Comparison of ENCODE assay signal across 15 cellular contexts in genomic region chr5:14672508-14673394, GRCh38. TPM values are rescaled to one million over a fixed set of nuclear protein-coding genes. Genes with fewer than 3 reads are reported as not detected.
DNase-seq lines count a peak whose midpoint lies in the region; ATAC-seq lines count a peak whose summit lies in the region.
"Had no signal": no experiment of that assay in that cellular context is flagged by ENCODE, and none has a peak within 500 bp of the region (broad histone marks: within the 10 kb centered on the region; RNA-seq: fewer than 3 reads in every experiment).

No MANE protein-coding gene starts in this region.

- DNase-seq in AG20443 (ENCODE audit: low spot score) (peak; percentile 31), ELR (ENCODE audit: low read depth) (peak; percentile 46), right cardiac atrium (no peak), NCI-H1048 (lab: John Stamatoyannopoulos, UW) (no peak), retina (no peak), Ammon's horn (ENCODE audit: low spot score) (no peak)
- no peak for DNase-seq in activated CD4-positive, alpha-beta memory T cell treated with anti-CD3 and anti-CD28 coated beads for 36 hours
- DNase-seq: DMS53; NCI-H526; nucleus accumbens; stimulated activated CD4-positive, alpha-beta T cell treated with anti-CD3 and anti-CD28 coated beads, Interleukin-4, amount 100 ng/mL, for 24 hours; T-helper 9 cell had no signal

- peak; percentile 12 to 24 for ATAC-seq in right cardiac atrium
- no peak for ATAC-seq in HG02938 (IDR thresholded peaks at IDR 0.05; ENCODE audit: unreplicated experiment)

- WGBS in right cardiac atrium: 75% methylated on average over 9 of the region's 9 CpGs

- peaks cover 18% of the 10 kb centered on the region for H3K4me1 ChIP-seq in right cardiac atrium (ENCODE audit: control insufficient read depth, insufficient read depth, low read length)

- peaks cover 89% of the 10 kb centered on the region for H3K4me1 Mint-ChIP-seq in activated CD4-positive, alpha-beta memory T cell treated with anti-CD3 and anti-CD28 coated beads for 36 hours (ENCODE audit: low read depth)

- POLR2A ChIA-PET in activated CD4-positive, alpha-beta memory T cell treated with anti-CD3 and anti-CD28 coated beads for 36 hours (lab: Charles Lee): interaction anchor here (0.6 kb wide), 2 partner anchors 29 to 285 kb away, joined by 3 to 5 read pairs; no protein-coding TSS in a partner anchor

- CTCF ChIA-PET in activated CD4-positive, alpha-beta memory T cell treated with anti-CD3 and anti-CD28 coated beads for 36 hours (lab: Charles Lee): interaction anchor here (0.8 to 6.9 kb wide), 4 partner anchors 13 to 54 kb away, joined by 3 to 37 read pairs (median 6); no protein-coding TSS in a partner anchor

- peak overlapping the region; percentile 81 for H3K27ac Mint-ChIP-seq in activated CD4-positive, alpha-beta memory T cell treated with anti-CD3 and anti-CD28 coated beads for 36 hours

- no peaks in the 10 kb centered on the region for H3K27me3 Mint-ChIP-seq in activated CD4-positive, alpha-beta memory T cell treated with anti-CD3 and anti-CD28 coated beads for 36 hours

- peaks cover 11% of the 10 kb centered on the region for H3K36me3 Mint-ChIP-seq in activated CD4-positive, alpha-beta memory T cell treated with anti-CD3 and anti-CD28 coated beads for 36 hours

- no peaks in the 10 kb centered on the region for H3K27me3 ChIP-seq in right cardiac atrium (ENCODE audit: control insufficient read depth, insufficient read depth)
- H3K27me3 ChIP-seq: thyroid gland had no signal

- peaks cover 2% of the 10 kb centered on the region for H3K9me3 ChIP-seq in right cardiac atrium (ENCODE audit: control insufficient read depth, low read length)
- H3K9me3 ChIP-seq: thyroid gland had no signal

- peak overlapping the region; percentile 51 for H3K27ac ChIP-seq in right cardiac atrium (ENCODE audit: low read length)
- H3K27ac ChIP-seq: epithelial cell of prostate, thyroid gland had no signal

- intact Hi-C loops in activated CD4-positive, alpha-beta memory T cell treated with anti-CD3 and anti-CD28 coated beads for 36 hours (cut with micrococcal nuclease): loop anchor here (5.0 kb wide), 1 partner anchor 1945 kb away; the partner anchor contains the start of gene RETREG1
- intact Hi-C loops in right cardiac atrium (cut with DNase I): no loop called here

- no peak overlapping the region for H3K4me3 Mint-ChIP-seq in activated CD4-positive, alpha-beta memory T cell treated with anti-CD3 and anti-CD28 coated beads for 36 hours

- no peaks in the 10 kb centered on the region for H3K9me3 Mint-ChIP-seq in activated CD4-positive, alpha-beta memory T cell treated with anti-CD3 and anti-CD28 coated beads for 36 hours

- no peak overlapping the region for H3K4me3 ChIP-seq in right cardiac atrium (ENCODE audit: low read length)
- H3K4me3 ChIP-seq: thyroid gland had no signal

RNA-seq across cellular contexts. Expression of gene OTULIN, which starts 8.2 kb away (rescaled TPM):
- total RNA-seq in activated CD4-positive, alpha-beta memory T cell treated with anti-CD3 and anti-CD28 coated beads for 36 hours: 10 to 100 TPM; 53.3 to 53.6 TPM
- 10 to 100 TPM; 18.2 to 20.4 (median 19.2) TPM for total RNA-seq in right cardiac atrium
- polyA plus RNA-seq in right cardiac atrium: 6.0 TPM

Comparison
In these comparisons a context has a peak if more than half of its experiments do, and no peak if none do; other contexts are left out.
1. DNase-seq: peak in AG20443 (single experiment) and ELR (single experiment); none in activated CD4-positive, alpha-beta memory T cell treated with anti-CD3 and anti-CD28 coated beads for 36 hours (single experiment), right cardiac atrium (0 of 3), NCI-H1048 (single experiment), retina (single experiment) and Ammon's horn (single experiment).